In the genomic region with DNA sequence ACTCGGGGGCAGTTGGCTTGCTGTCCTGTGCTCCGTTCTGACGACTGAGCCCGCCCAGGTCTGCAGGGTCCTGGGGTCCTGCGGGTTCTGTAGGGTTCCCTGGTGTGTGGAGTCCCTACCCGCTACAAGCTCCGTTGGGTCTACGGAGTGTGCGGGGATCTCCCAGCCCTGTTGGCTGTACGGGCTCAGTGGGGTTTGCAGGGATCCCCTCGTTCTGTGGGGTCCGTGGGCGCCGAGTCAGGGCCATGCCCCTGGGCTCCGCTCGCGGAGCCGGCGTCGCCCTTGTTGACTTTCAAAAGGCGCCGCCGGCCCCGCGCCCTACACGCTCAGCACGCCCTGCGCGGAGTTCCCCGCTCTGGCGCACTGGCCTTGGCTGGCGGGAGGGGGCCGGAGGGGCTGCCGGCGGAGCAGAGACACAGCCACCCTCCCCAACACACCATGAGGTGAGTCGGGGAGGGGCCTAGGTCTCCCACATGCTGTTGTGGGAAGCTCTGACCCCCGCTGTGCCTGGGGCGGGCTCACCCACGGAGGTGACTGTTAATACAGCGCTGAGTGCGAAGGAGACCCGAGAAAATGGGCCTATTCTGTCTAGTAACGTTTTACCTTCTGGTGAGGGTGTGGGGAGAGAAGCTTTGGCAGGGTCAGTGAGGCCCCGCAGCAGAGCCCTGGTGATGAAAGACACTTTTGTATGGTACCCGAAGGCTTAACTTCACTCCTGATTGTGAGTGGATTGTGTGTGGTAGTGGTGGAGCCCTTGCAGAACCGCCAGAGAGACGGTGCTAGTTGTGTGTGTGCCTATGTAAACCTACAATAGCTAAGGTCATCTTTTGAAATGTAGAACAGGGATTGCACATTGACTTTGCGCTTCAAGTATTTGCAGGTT, we compare ENCODE assay signal across 8 cellular contexts. TPM values are rescaled to one million over a fixed set of nuclear protein-coding genes. Genes with fewer than 3 reads are reported as not detected.
DNase-seq lines count a peak whose midpoint lies in the region; ATAC-seq and TF ChIP-seq lines count a peak whose summit lies in the region.

No MANE protein-coding gene starts in this region.

- WGBS in gastroesophageal sphincter (ENCODE audit: low coverage in 1 of 2), 2 donors, result 28 to 47% methylated on average over 9 of the region's 48 CpGs

- TF ChIP-seq CTCF in gastroesophageal sphincter (IDR thresholded peaks at IDR 0.05), result no peak

- ATAC-seq in GM21737 (IDR thresholded peaks at IDR 0.05; ENCODE audit: unreplicated experiment), result peak; percentile 89
- peak; percentile 73 for ATAC-seq in gastroesophageal sphincter

- H3K27me3 ChIP-seq in gastroesophageal sphincter, result no peaks in the 10 kb centered on the region

- H3K9me3 ChIP-seq in gastroesophageal sphincter, result no peaks in the 10 kb centered on the region

- no peaks in the 10 kb centered on the region for H3K36me3 ChIP-seq in gastroesophageal sphincter

- peak; percentile 25 for DNase-seq in EH (ENCODE audit: low read depth)
- DNase-seq in NCI-H146 treated with DMSO at 0.1 percent for 48 hours (lab: John Stamatoyannopoulos, UW; ENCODE audit: unreplicated experiment), result peak; percentile 66
- DNase-seq in activated effector memory CD4-positive, alpha-beta T cell treated with Interleukin-2 at 50 U/mL for 16 hours, result peak; percentile 20
- DNase-seq in occipital lobe (lab: John Stamatoyannopoulos, UW), result peak; percentile 13
- peak; percentile 48 for DNase-seq in superior temporal gyrus (ENCODE audit: extremely low spot score)
- no peak for DNase-seq in NCI-H1048 (lab: John Stamatoyannopoulos, UW)

- TF ChIP-seq EP300 in gastroesophageal sphincter (IDR thresholded peaks at IDR 0.05), result no peak

- H3K4me3 ChIP-seq in gastroesophageal sphincter, result peak overlapping the region; percentile 29 to 56

- H3K4me1 ChIP-seq in gastroesophageal sphincter, result peaks cover 0 to 45% (median 6%) of the 10 kb centered on the region in 3 donors

- no peak for TF ChIP-seq POLR2A in gastroesophageal sphincter (IDR thresholded peaks at IDR 0.05)

- H3K27ac ChIP-seq in gastroesophageal sphincter, result peak overlapping the region in 1 of 4 donors; percentile 58

RNA-seq across cellular contexts. Expression of a gene that starts 8.1 kb away (rescaled TPM):
- total RNA-seq in gastroesophageal sphincter (10 to 100 TPM; 51.8 to 71.8 (median 64.2) TPM), occipital lobe (86.1 TPM)

RNA-seq across cellular contexts. Expression of a gene that starts 26.3 kb away (rescaled TPM):
- total RNA-seq in gastroesophageal sphincter (10 to 100 TPM; 17.6 to 39.6 (median 19.0) TPM), occipital lobe (14.2 TPM)
